Comparison of ENCODE assay signal across 15 cellular contexts in the genomic region with DNA sequence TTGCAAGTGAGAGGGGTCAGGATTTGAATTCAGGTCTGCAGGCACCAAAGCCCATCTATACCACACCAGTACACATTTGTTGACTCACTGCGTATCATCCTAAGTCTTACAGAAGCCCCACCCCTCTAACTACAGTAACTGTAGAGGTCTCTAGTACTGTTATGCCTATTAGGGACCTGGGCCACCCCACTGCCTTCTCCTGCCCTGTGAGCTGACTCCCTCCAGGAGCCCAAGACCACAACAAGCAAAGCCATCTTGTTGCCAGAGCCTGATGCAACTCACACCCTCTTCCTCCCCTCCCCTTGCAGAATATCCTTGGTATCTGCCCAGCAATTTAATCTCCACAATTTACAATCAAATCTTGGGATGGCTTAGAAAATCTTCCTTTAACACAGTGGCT. TPM values are rescaled to one million over a fixed set of nuclear protein-coding genes. Genes with fewer than 3 reads are reported as not detected.
A peak's percentile ranks its signal among the peaks of the same experiment; 100 is the strongest.
DNase-seq lines count a peak whose midpoint lies in the region; ATAC-seq lines count a peak whose summit lies in the region.
"Had no signal": no experiment of that assay in that cellular context is flagged by ENCODE, and none has a peak within 500 bp of the region (broad histone marks: within the 10 kb centered on the region; RNA-seq: fewer than 3 reads in every experiment).

No MANE protein-coding gene starts in this region.

- no peaks in the 10 kb centered on the region for H3K27me3 ChIP-seq in SJSA1 (replicated peaks)
- H3K27me3 ChIP-seq: colonic mucosa, vagina had no signal

- DNase-seq in activated naive CD4-positive, alpha-beta T cell treated with anti-CD3 and anti-CD28 coated beads, Interleukin-2, amount 50 U/mL, for 72 hours (ENCODE audit: low spot score in 2 of 2) = no peak
- DNase-seq in activated naive CD4-positive, alpha-beta T cell treated with anti-CD3 and anti-CD28 coated beads, Interleukin-2, amount 10 ng/mL, durations not matched to agents 7 days and 5 days = no peak
- DNase-seq in SJSA1 (ENCODE audit: low read depth in 1 of 2, low spot score in 2 of 2) (peak in 1 of 2 experiments; percentile 37), fibroblast of peridontal ligament (ENCODE audit: extremely low read depth) (peak; percentile 85), germinal center (ENCODE audit: low spot score) (no peak)
- no peak for DNase-seq in stimulated activated naive CD8-positive, alpha-beta T cell treated with anti-CD3 and anti-CD28 coated beads, Interleukin-15, amount 100 ng/mL, for 72 hours
- DNase-seq in stimulated activated CD8-positive, alpha-beta memory T cell treated with anti-CD3 and anti-CD28 coated beads, Interleukin-4, amount 100 ng/mL, for 48 hours = no peak
- DNase-seq: ACHN; amniotic stem cell; colonic mucosa; erythroblast; GF-D8; stimulated activated naive CD4-positive, alpha-beta T cell had no signal

- peaks cover 47% of the 10 kb centered on the region for H3K27me3 Mint-ChIP-seq in activated naive CD4-positive, alpha-beta T cell treated with anti-CD3 and anti-CD28 coated beads, Interleukin-2, amount 10 ng/mL, durations not matched to agents 7 days and 5 days
- peaks cover 62% of the 10 kb centered on the region for H3K27me3 Mint-ChIP-seq in stimulated activated naive CD8-positive, alpha-beta T cell treated with anti-CD3 and anti-CD28 coated beads, Interleukin-15, amount 100 ng/mL, for 72 hours

- peak; percentile 40 to 73 for ATAC-seq in activated naive CD4-positive, alpha-beta T cell treated with anti-CD3 and anti-CD28 coated beads, Interleukin-2, amount 50 U/mL, for 72 hours
- peak; percentile 48 for ATAC-seq in stimulated activated naive CD8-positive, alpha-beta T cell treated with anti-CD3 and anti-CD28 coated beads, Interleukin-15, amount 100 ng/mL, for 72 hours
- no peak for ATAC-seq in HG02870 (IDR thresholded peaks at IDR 0.05; ENCODE audit: unreplicated experiment)

- no peak overlapping the region for H3K4me3 Mint-ChIP-seq in activated naive CD4-positive, alpha-beta T cell treated with anti-CD3 and anti-CD28 coated beads, Interleukin-2, amount 10 ng/mL, durations not matched to agents 7 days and 5 days
- H3K4me3 Mint-ChIP-seq in stimulated activated naive CD8-positive, alpha-beta T cell treated with anti-CD3 and anti-CD28 coated beads, Interleukin-15, amount 100 ng/mL, for 72 hours = no peak overlapping the region

- H3K4me1 Mint-ChIP-seq in activated naive CD4-positive, alpha-beta T cell treated with anti-CD3 and anti-CD28 coated beads, Interleukin-2, amount 10 ng/mL, durations not matched to agents 7 days and 5 days = peaks cover 20% of the 10 kb centered on the region
- H3K4me1 Mint-ChIP-seq in stimulated activated naive CD8-positive, alpha-beta T cell treated with anti-CD3 and anti-CD28 coated beads, Interleukin-15, amount 100 ng/mL, for 72 hours = peaks cover 60% of the 10 kb centered on the region

- H3K36me3 Mint-ChIP-seq in activated naive CD4-positive, alpha-beta T cell treated with anti-CD3 and anti-CD28 coated beads, Interleukin-2, amount 50 U/mL, for 72 hours = peaks cover 5 to 11% of the 10 kb centered on the region in 2 donors
- H3K36me3 Mint-ChIP-seq in activated naive CD4-positive, alpha-beta T cell treated with anti-CD3 and anti-CD28 coated beads, Interleukin-2, amount 10 ng/mL, durations not matched to agents 7 days and 5 days = no peaks in the 10 kb centered on the region

- no peaks in the 10 kb centered on the region for H3K9me3 ChIP-seq in SJSA1 (replicated peaks)
- H3K9me3 ChIP-seq: colonic mucosa, vagina had no signal

- peaks cover 69% of the 10 kb centered on the region for H3K4me1 ChIP-seq in SJSA1 (replicated peaks)

- CTCF ChIA-PET in activated naive CD4-positive, alpha-beta T cell treated with anti-CD3 and anti-CD28 coated beads, Interleukin-2, amount 10 ng/mL, durations not matched to agents 7 days and 5 days (lab: Charles Lee) = interaction anchor here (2.3 kb wide), 1 partner anchor 17 kb away, joined by 7 read pairs; no protein-coding TSS in a partner anchor

- no peak overlapping the region for H3K27ac Mint-ChIP-seq in activated naive CD4-positive, alpha-beta T cell treated with anti-CD3 and anti-CD28 coated beads, Interleukin-2, amount 50 U/mL, for 72 hours
- H3K27ac Mint-ChIP-seq in activated naive CD4-positive, alpha-beta T cell treated with anti-CD3 and anti-CD28 coated beads, Interleukin-2, amount 10 ng/mL, durations not matched to agents 7 days and 5 days = no peak overlapping the region
- H3K27ac Mint-ChIP-seq in stimulated activated naive CD8-positive, alpha-beta T cell treated with anti-CD3 and anti-CD28 coated beads, Interleukin-15, amount 100 ng/mL, for 72 hours = no peak overlapping the region

- peak overlapping the region; percentile 67 for H3K27ac ChIP-seq in SJSA1
- H3K27ac ChIP-seq: colonic mucosa, vagina had no signal

- no peaks in the 10 kb centered on the region for H3K9me3 Mint-ChIP-seq in activated naive CD4-positive, alpha-beta T cell treated with anti-CD3 and anti-CD28 coated beads, Interleukin-2, amount 50 U/mL, for 72 hours
- H3K9me3 Mint-ChIP-seq in activated naive CD4-positive, alpha-beta T cell treated with anti-CD3 and anti-CD28 coated beads, Interleukin-2, amount 10 ng/mL, durations not matched to agents 7 days and 5 days = no peaks in the 10 kb centered on the region
- H3K9me3 Mint-ChIP-seq in stimulated activated naive CD8-positive, alpha-beta T cell treated with anti-CD3 and anti-CD28 coated beads, Interleukin-15, amount 100 ng/mL, for 72 hours = no peaks in the 10 kb centered on the region

- no peak overlapping the region for H3K4me3 ChIP-seq in SJSA1
- H3K4me3 ChIP-seq: colonic mucosa, vagina had no signal

- H3K36me3 ChIP-seq in SJSA1 = no peaks in the 10 kb centered on the region
- H3K36me3 ChIP-seq: colonic mucosa, vagina had no signal

RNA-seq across cellular contexts. Expression of gene CYP1B1, which starts 17.6 kb away (rescaled TPM):
- total RNA-seq in activated naive CD4-positive, alpha-beta T cell treated with anti-CD3 and anti-CD28 coated beads, Interleukin-2, amount 50 U/mL, for 72 hours = 10 to 100 TPM; 40.4 to 41.7 TPM
- 5.6 and 9.8 TPM in 2 replicates for total RNA-seq in SJSA1 (2014; rRNA removed; shearing (Covaris generic))
